Comparison of ENCODE assay signal across 8 cellular contexts in the genomic region with DNA sequence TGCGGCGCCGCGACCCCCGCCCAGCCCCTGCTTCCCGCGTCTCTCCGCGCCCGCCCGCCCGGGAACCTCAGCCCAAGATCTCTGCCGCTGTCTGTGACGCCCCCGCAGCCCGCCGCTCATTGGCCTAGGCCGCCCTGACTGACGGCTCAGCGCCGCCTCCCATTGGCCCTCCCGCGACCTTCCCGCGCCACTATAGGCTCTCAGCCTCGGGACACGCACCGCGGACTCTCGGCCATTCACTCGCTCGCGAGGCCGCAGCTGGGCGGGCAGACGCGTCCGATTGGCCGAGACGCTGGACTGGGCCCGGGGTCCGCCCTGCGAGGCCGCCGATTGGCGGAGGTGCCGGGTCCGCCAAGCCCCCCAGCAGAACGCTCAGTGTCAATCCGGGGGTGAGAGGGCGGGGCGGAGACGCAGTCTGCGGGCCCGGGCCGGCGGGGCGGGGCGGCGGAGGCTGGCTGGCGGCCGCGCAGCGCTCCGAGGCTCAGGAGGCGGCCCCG. TPM values are rescaled to one million over a fixed set of nuclear protein-coding genes. Genes with fewer than 3 reads are reported as not detected.
DNase-seq lines count a peak whose midpoint lies in the region; ATAC-seq and TF ChIP-seq lines count a peak whose summit lies in the region.

A gene (minus strand): TSS at position 95 of the 497 bp plus-strand sequence. CDS start 215 bp downstream, outside the sequence.

- TF ChIP-seq POLR2A in GM19099 (IDR thresholded peaks at IDR 0.05; ENCODE audit: extremely low read depth, insufficient read length, low read depth) (peak; percentile 34), spleen (IDR thresholded peaks at IDR 0.05) (no peak)

- no peak for TF ChIP-seq CTCF in AG10803 (conservative IDR thresholded peaks at IDR 0.05; ENCODE audit: low read length)
- peak in 2 of 11 experiments; percentile 32 to 38 for TF ChIP-seq CTCF in spleen (IDR thresholded peaks at IDR 0.05 in 8 of 11, conservative IDR thresholded peaks at IDR 0.05 in 3 of 11)

- DNase-seq in AG10803 (ENCODE audit: low read depth), result peak; percentile 99
- DNase-seq in NCI-H460 (ENCODE audit: extremely low read depth, low read depth), result peak; percentile 95
- peak; percentile 93 to 98 for DNase-seq in central memory CD8-positive, alpha-beta T cell (ENCODE audit: low spot score in 2 of 2)
- DNase-seq in iris pigment epithelial cell (ENCODE audit: low read depth), result peak; percentile 100
- DNase-seq in spleen, result peak; percentile 100

- no peaks in the 10 kb centered on the region for H3K9me3 Mint-ChIP-seq in central memory CD8-positive, alpha-beta T cell

- no peaks in the 10 kb centered on the region for H3K27me3 ChIP-seq in spleen (replicated peaks in 1 of 7)

- peak within 1 kb of the TSS; percentile 90 to 99 (median 96) for H3K27ac ChIP-seq in spleen

- intact Hi-C loops in spleen (cut with DNase I; ENCODE audit: low total_unique reads), result no loop called here

- peak within 1 kb of the TSS; percentile 90 for H3K4me3 Mint-ChIP-seq in central memory CD8-positive, alpha-beta T cell

- H3K9me3 ChIP-seq in spleen, result no peaks in the 10 kb centered on the region

- peaks cover 5% of the 10 kb centered on the region for H3K36me3 Mint-ChIP-seq in central memory CD8-positive, alpha-beta T cell (ENCODE audit: insufficient read depth)

- H3K27me3 Mint-ChIP-seq in central memory CD8-positive, alpha-beta T cell, result no peaks in the 10 kb centered on the region

- peaks cover 32 to 82% (median 67%) of the 10 kb centered on the region in 6 donors for H3K4me1 ChIP-seq in spleen

- peak within 1 kb of the TSS; percentile 95 for H3K27ac Mint-ChIP-seq in central memory CD8-positive, alpha-beta T cell (ENCODE audit: low read depth)

- no peaks in the 10 kb centered on the region for H3K36me3 ChIP-seq in spleen

- peak; percentile 82 for ATAC-seq in HG03432 (IDR thresholded peaks at IDR 0.05; ENCODE audit: unreplicated experiment)
- ATAC-seq in activated CD4-positive, CD25-positive, alpha-beta regulatory T cell treated with anti-CD3 and anti-CD28 coated beads, Interleukin-2, amount 50 U/mL, for 24 hours, result peak; percentile 95
- peak; percentile 97 for ATAC-seq in central memory CD8-positive, alpha-beta T cell (replicated peaks; ENCODE audit: extremely low read depth, poor library complexity, severe bottlenecking)

- 0 to 1% (median 1%) methylated on average over 16 to 67 of the region's 67 CpGs for WGBS in spleen, 5 donors

- H3K4me3 ChIP-seq in AG10803 (ENCODE audit: low read length) (peak within 1 kb of the TSS; percentile 79), spleen (peak within 1 kb of the TSS; percentile 71 to 95 (median 86))

- peaks cover 38% of the 10 kb centered on the region for H3K4me1 Mint-ChIP-seq in central memory CD8-positive, alpha-beta T cell

RNA-seq across cellular contexts. Expression of the gene that starts here (rescaled TPM):
- total RNA-seq in NCI-H460 (2014; rRNA removed; shearing (Covaris generic)), result 14.4 and 16.5 TPM in 2 replicates
- 8.9 and 18.9 TPM in 2 replicates for polyA plus RNA-seq in NCI-H460 (2014; cell fraction: nucleus; rRNA removed)
- 100 to 1,000 TPM in 6 of 7 donors, 10 to 100 TPM in 1; 87.7 to 256 (median 132) TPM for total RNA-seq in spleen
- polyA plus RNA-seq in spleen, result 10 to 100 TPM; 26.6 to 77.3 (median 31.4) TPM

Comparison
In these comparisons a context has a peak if more than half of its experiments do, and no peak if none do; other contexts are left out.
1. Peak in every context shown above with its lines: DNase-seq, ATAC-seq, H3K4me3 ChIP-seq and H3K27ac ChIP-seq.